8 cellular contexts compared by ENCODE assay signal in the genomic region with DNA sequence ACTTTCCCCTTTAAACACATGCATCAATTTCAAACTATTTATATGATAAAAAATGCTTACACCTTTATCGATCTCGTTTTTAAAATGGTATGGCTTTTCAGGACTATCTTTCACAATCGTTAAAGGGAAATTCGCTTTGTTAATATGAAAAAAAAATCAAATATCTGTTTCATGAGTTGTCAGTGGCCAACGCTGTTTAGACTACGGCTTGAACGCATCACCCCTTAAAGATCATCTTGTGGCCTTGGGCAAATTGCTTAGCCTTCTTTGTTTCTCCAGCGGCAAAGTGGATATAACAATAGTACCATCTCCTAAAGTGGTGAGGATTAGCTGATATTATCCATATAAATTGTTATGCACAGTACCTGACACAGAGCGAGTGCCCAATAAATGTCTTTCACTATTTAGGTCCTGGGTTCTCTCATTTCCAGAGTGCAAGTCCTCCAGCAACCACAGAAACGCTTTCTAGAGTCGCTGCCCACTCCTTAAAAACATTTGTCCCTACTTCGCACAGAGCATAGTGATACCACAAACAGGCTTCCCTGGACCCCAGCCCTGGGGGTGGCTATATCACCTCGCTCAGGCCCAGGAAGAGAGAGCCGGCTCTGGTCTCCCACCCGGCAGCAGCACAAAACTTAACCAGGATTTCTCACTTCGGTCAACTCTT. TPM values are rescaled to one million over a fixed set of nuclear protein-coding genes. Genes with fewer than 3 reads are reported as not detected.
DNase-seq lines count a peak whose midpoint lies in the region; ATAC-seq and TF ChIP-seq lines count a peak whose summit lies in the region.

No MANE protein-coding gene starts in this region.

- DNase-seq in activated CD8-positive, alpha-beta memory T cell treated with anti-CD3 and anti-CD28 coated beads, Interleukin-2, amount 10 ng/mL, durations not matched to agents 7 days and 5 days = no peak
- DNase-seq in activated CD8-positive, alpha-beta memory T cell treated with anti-CD3 and anti-CD28 coated beads for 24 hours = no peak
- DNase-seq in OCI-LY7 (ENCODE audit: low spot score) (no peak), endothelial cell (ENCODE audit: low spot score) (peak; percentile 11), epidermal melanocyte (ENCODE audit: insufficient read length, low spot score) (no peak), NCI-H2029 treated with DMSO at 0.1 percent for 48 hours (lab: John Stamatoyannopoulos, UW) (no peak)
- DNase-seq in activated effector memory CD4-positive, alpha-beta T cell treated with anti-CD3 and anti-CD28 coated beads, Interleukin-2, amount 50 U/mL, for 16 hours = no peak

- H3K4me2 ChIP-seq in OCI-LY7 (ENCODE audit: low read length) (peak overlapping the region; percentile 71), neural cell (ENCODE audit: low read length) (peak overlapping the region; percentile 43)

- H3K27ac ChIP-seq in OCI-LY7 (ENCODE audit: low read depth, low read length, poor library complexity, severe bottlenecking) = peak overlapping the region; percentile 62
- no peak overlapping the region for H3K27ac ChIP-seq in neural cell (ENCODE audit: low read length)

- H2AFZ ChIP-seq in OCI-LY7 (ENCODE audit: low read length) (peak overlapping the region; percentile 98), neural cell (ENCODE audit: low read depth, low read length) (no peak overlapping the region)

- no peak for ATAC-seq in activated CD8-positive, alpha-beta memory T cell treated with anti-CD3 and anti-CD28 coated beads, Interleukin-2, amount 10 ng/mL, durations not matched to agents 7 days and 5 days

- no peaks in the 10 kb centered on the region for H3F3A ChIP-seq in neural cell (ENCODE audit: insufficient read depth, low read length, poor library complexity, severe bottlenecking)

- CTCF ChIA-PET in activated CD8-positive, alpha-beta memory T cell treated with anti-CD3 and anti-CD28 coated beads, Interleukin-2, amount 10 ng/mL, durations not matched to agents 7 days and 5 days (lab: Charles Lee) = interaction anchor here (1.0 kb wide), 1 partner anchor 87 kb away, joined by 3 read pairs; no protein-coding TSS in a partner anchor
- CTCF ChIA-PET in OCI-LY7 (lab: Charles Lee; ENCODE audit: unreplicated experiment) = no interaction called here

- TF ChIP-seq EP300 in neural cell (conservative IDR thresholded peaks at IDR 0.05; ENCODE audit: poor library complexity, severe bottlenecking) = no peak

- H3K4me3 ChIP-seq in OCI-LY7 (ENCODE audit: low read depth, low read length, poor library complexity, severe bottlenecking) = peak overlapping the region; percentile 85
- peak overlapping the region; percentile 77 for H3K4me3 ChIP-seq in neural cell (ENCODE audit: low read length)

- peak overlapping the region; percentile 87 for H3K4me3 Mint-ChIP-seq in activated CD8-positive, alpha-beta memory T cell treated with anti-CD3 and anti-CD28 coated beads, Interleukin-2, amount 10 ng/mL, durations not matched to agents 7 days and 5 days
- peak overlapping the region; percentile 92 for H3K4me3 Mint-ChIP-seq in endothelial cell (ENCODE audit: unreplicated experiment)

- intact Hi-C loops in OCI-LY7 (cut with micrococcal nuclease; ENCODE audit: unreplicated experiment) = loop anchor here (2.0 to 5.0 kb wide), 6 partner anchors 71 to 805 kb away; a partner anchor contains a TSS

- POLR2A ChIA-PET in OCI-LY7 (lab: Charles Lee) = no interaction called here

- TF ChIP-seq CTCF in OCI-LY7 (conservative IDR thresholded peaks at IDR 0.05; ENCODE audit: low read length) (no peak), endothelial cell (IDR thresholded peaks at IDR 0.05; ENCODE audit: unreplicated experiment) (no peak), neural cell (IDR thresholded peaks at IDR 0.05; ENCODE audit: poor library complexity, severe bottlenecking) (no peak)

- peaks cover 18% of the 10 kb centered on the region for H3K4me1 ChIP-seq in OCI-LY7 (ENCODE audit: insufficient read depth, low read length, poor library complexity, severe bottlenecking)

- H3K79me2 ChIP-seq in OCI-LY7 (ENCODE audit: insufficient read depth, low read depth, low read length) (peaks cover 49% of the 10 kb centered on the region), neural cell (replicated peaks; ENCODE audit: insufficient read depth, low read length) (no peaks in the 10 kb centered on the region)

- peak overlapping the region; percentile 83 for H3K27ac Mint-ChIP-seq in activated CD8-positive, alpha-beta memory T cell treated with anti-CD3 and anti-CD28 coated beads, Interleukin-2, amount 10 ng/mL, durations not matched to agents 7 days and 5 days
- no peak overlapping the region for H3K27ac Mint-ChIP-seq in endothelial cell (ENCODE audit: unreplicated experiment)

- no peaks in the 10 kb centered on the region for H3K9me2 ChIP-seq in OCI-LY7 (ENCODE audit: insufficient read depth, low read length)
- no peaks in the 10 kb centered on the region for H3K9me2 ChIP-seq in neural cell (ENCODE audit: insufficient read depth, low read length)

- H3K27me3 Mint-ChIP-seq in activated CD8-positive, alpha-beta memory T cell treated with anti-CD3 and anti-CD28 coated beads, Interleukin-2, amount 10 ng/mL, durations not matched to agents 7 days and 5 days = peaks cover 2% of the 10 kb centered on the region
- H3K27me3 Mint-ChIP-seq in endothelial cell (ENCODE audit: unreplicated experiment) = peaks cover 3% of the 10 kb centered on the region

- H3K9ac ChIP-seq in neural cell (ENCODE audit: low read length) = no peak overlapping the region

- H4K20me1 ChIP-seq in OCI-LY7 (ENCODE audit: insufficient read depth, low read length) = no peaks in the 10 kb centered on the region
- no peaks in the 10 kb centered on the region for H4K20me1 ChIP-seq in neural cell (ENCODE audit: insufficient read depth)

- BruUV-seq in OCI-LY7 (replicated peaks; lab: Mats Ljungman, UMichigan) = TSS peak; percentile 69

- peaks cover 22% of the 10 kb centered on the region for H3K4me1 Mint-ChIP-seq in activated CD8-positive, alpha-beta memory T cell treated with anti-CD3 and anti-CD28 coated beads, Interleukin-2, amount 10 ng/mL, durations not matched to agents 7 days and 5 days
- H3K4me1 Mint-ChIP-seq in endothelial cell (ENCODE audit: unreplicated experiment) = peaks cover 11% of the 10 kb centered on the region

- no peaks in the 10 kb centered on the region for H3K9me3 Mint-ChIP-seq in activated CD8-positive, alpha-beta memory T cell treated with anti-CD3 and anti-CD28 coated beads, Interleukin-2, amount 10 ng/mL, durations not matched to agents 7 days and 5 days (ENCODE audit: low read depth)
- H3K9me3 Mint-ChIP-seq in endothelial cell (ENCODE audit: unreplicated experiment) = no peaks in the 10 kb centered on the region

- H3K9me3 ChIP-seq in OCI-LY7 (ENCODE audit: low read length) (no peaks in the 10 kb centered on the region), neural cell (ENCODE audit: low read length) (no peaks in the 10 kb centered on the region)

- TF ChIP-seq RAD21 in neural cell (conservative IDR thresholded peaks at IDR 0.05) = no peak

- peaks cover 14% of the 10 kb centered on the region for H3K36me3 ChIP-seq in OCI-LY7 (ENCODE audit: insufficient read depth, low read length)
- no peaks in the 10 kb centered on the region for H3K36me3 ChIP-seq in neural cell (ENCODE audit: insufficient read depth, low read length)

- H3K36me3 Mint-ChIP-seq in activated CD8-positive, alpha-beta memory T cell treated with anti-CD3 and anti-CD28 coated beads, Interleukin-2, amount 10 ng/mL, durations not matched to agents 7 days and 5 days = peaks cover 5% of the 10 kb centered on the region
- no peaks in the 10 kb centered on the region for H3K36me3 Mint-ChIP-seq in endothelial cell (ENCODE audit: low read depth, unreplicated experiment)

- H3K27me3 ChIP-seq in neural cell (ENCODE audit: insufficient read depth, low read depth, low read length) = peaks cover 45% of the 10 kb centered on the region

TF ChIP-seq in neural cell, 6 proteins besides CTCF, POLR2A, EP300 and RAD21:
- TF ChIP-seq TAF1 (IDR thresholded peaks at IDR 0.05; ENCODE audit: low read depth) = no peak
- no peak for TF ChIP-seq EZH2 (IDR thresholded peaks at IDR 0.05; ENCODE audit: borderline replicate concordance, insufficient read depth, low read length, poor library complexity, severe bottlenecking)
- TF ChIP-seq MXI1 (conservative IDR thresholded peaks at IDR 0.05; ENCODE audit: poor library complexity, severe bottlenecking) = no peak
- TF ChIP-seq SMC3 (conservative IDR thresholded peaks at IDR 0.05; ENCODE audit: poor library complexity) = no peak
- TF ChIP-seq, protein P1, sequence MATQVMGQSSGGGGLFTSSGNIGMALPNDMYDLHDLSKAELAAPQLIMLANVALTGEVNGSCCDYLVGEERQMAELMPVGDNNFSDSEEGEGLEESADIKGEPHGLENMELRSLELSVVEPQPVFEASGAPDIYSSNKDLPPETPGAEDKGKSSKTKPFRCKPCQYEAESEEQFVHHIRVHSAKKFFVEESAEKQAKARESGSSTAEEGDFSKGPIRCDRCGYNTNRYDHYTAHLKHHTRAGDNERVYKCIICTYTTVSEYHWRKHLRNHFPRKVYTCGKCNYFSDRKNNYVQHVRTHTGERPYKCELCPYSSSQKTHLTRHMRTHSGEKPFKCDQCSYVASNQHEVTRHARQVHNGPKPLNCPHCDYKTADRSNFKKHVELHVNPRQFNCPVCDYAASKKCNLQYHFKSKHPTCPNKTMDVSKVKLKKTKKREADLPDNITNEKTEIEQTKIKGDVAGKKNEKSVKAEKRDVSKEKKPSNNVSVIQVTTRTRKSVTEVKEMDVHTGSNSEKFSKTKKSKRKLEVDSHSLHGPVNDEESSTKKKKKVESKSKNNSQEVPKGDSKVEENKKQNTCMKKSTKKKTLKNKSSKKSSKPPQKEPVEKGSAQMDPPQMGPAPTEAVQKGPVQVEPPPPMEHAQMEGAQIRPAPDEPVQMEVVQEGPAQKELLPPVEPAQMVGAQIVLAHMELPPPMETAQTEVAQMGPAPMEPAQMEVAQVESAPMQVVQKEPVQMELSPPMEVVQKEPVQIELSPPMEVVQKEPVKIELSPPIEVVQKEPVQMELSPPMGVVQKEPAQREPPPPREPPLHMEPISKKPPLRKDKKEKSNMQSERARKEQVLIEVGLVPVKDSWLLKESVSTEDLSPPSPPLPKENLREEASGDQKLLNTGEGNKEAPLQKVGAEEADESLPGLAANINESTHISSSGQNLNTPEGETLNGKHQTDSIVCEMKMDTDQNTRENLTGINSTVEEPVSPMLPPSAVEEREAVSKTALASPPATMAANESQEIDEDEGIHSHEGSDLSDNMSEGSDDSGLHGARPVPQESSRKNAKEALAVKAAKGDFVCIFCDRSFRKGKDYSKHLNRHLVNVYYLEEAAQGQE (IDR thresholded peaks at IDR 0.05; ENCODE audit: borderline replicate concordance) = no peak
- no peak for TF ChIP-seq POLR2AphosphoS5 (IDR thresholded peaks at IDR 0.05)

RNA-seq across cellular contexts. Expression of a gene that starts 0.9 kb away (rescaled TPM):
- total RNA-seq in activated CD8-positive, alpha-beta memory T cell treated with anti-CD3 and anti-CD28 coated beads, Interleukin-2, amount 10 ng/mL, durations not matched to agents 7 days and 5 days = 10 to 100 TPM in 1 of 2 experiments, 1 to 10 TPM in 1; 9.8 to 26.2 TPM
- 20.9 and 23.3 TPM in 2 replicates for total RNA-seq in OCI-LY7 (2014; rRNA removed; shearing (Covaris generic))
- total RNA-seq in OCI-LY7 (2022) (21.1 and 21.6 TPM in 2 replicates), endothelial cell (ENCODE audit: unreplicated experiment) (9.3 TPM)
- 0.59 and 0.60 TPM in 2 replicates for polyA plus RNA-seq in neural cell
- not detected in 2 replicates for polyA minus RNA-seq in neural cell
